19 cellular contexts compared by ENCODE assay signal in genomic region chr17:81160747-81161453, GRCh38. TPM values are rescaled to one million over a fixed set of nuclear protein-coding genes. Genes with fewer than 3 reads are reported as not detected.
DNase-seq lines count a peak whose midpoint lies in the region; ATAC-seq, FAIRE-seq and TF ChIP-seq lines count a peak whose summit lies in the region.
"Had no signal": no experiment of that assay in that cellular context is flagged by ENCODE, and none has a peak within 500 bp of the region (broad histone marks: within the 10 kb centered on the region; RNA-seq: fewer than 3 reads in every experiment).

No MANE protein-coding gene starts in this region.

- no peaks in the 10 kb centered on the region for H4K20me1 ChIP-seq in neural progenitor cell (ENCODE audit: low read depth)

- H3K4me1 Mint-ChIP-seq in effector memory CD8-positive, alpha-beta T cell (ENCODE audit: low read depth in 2 of 2), result no peaks in the 10 kb centered on the region
- peaks cover 7% of the 10 kb centered on the region for H3K4me1 Mint-ChIP-seq in neural progenitor cell
- H3K4me1 Mint-ChIP-seq: activated CD8-positive, alpha-beta memory T cell treated with anti-CD3 and anti-CD28 coated beads, Interleukin-2, amount 10 ng/mL, durations not matched to agents 7 days and 5 days had no signal

- peak overlapping the region; percentile 69 for H3K27ac ChIP-seq in left ventricle myocardium inferior (replicated peaks)
- H3K27ac ChIP-seq in neural progenitor cell, result no peak overlapping the region
- H3K27ac ChIP-seq: SJCRH30 had no signal

- H3K4me3 Mint-ChIP-seq in effector memory CD8-positive, alpha-beta T cell, result peak overlapping the region in 1 of 2 donors; percentile 50
- no peak overlapping the region for H3K4me3 Mint-ChIP-seq in neural progenitor cell
- H3K4me3 Mint-ChIP-seq: activated CD8-positive, alpha-beta memory T cell treated with anti-CD3 and anti-CD28 coated beads, Interleukin-2, amount 10 ng/mL, durations not matched to agents 7 days and 5 days had no signal

- H3K4me3 ChIP-seq in left ventricle myocardium inferior, result peak overlapping the region; percentile 64
- no peak overlapping the region for H3K4me3 ChIP-seq in neural progenitor cell
- H3K4me3 ChIP-seq: SJCRH30 had no signal

- ATAC-seq in Right ventricle myocardium superior (ENCODE audit: poor library complexity) (no peak), GM18907 (IDR thresholded peaks at IDR 0.05; ENCODE audit: unreplicated experiment) (no peak), HG02759 (IDR thresholded peaks at IDR 0.05; ENCODE audit: unreplicated experiment) (no peak)
- peak; percentile 31 for ATAC-seq in effector memory CD8-positive, alpha-beta T cell (replicated peaks)
- ATAC-seq: gastroesophageal sphincter had no signal

- H3F3A ChIP-seq in neural progenitor cell (ENCODE audit: low read depth), result peaks cover 12% of the 10 kb centered on the region

- no peaks in the 10 kb centered on the region for H3K9me3 Mint-ChIP-seq in effector memory CD8-positive, alpha-beta T cell
- no peaks in the 10 kb centered on the region for H3K9me3 Mint-ChIP-seq in neural progenitor cell
- H3K9me3 Mint-ChIP-seq: activated T-helper 2 cell treated with anti-CD3 and anti-CD28 coated beads, Interferon-gamma antibody, Interleukin-2, Interleukin-4, amounts not matched to agents 10 μg/mL and 5 μg/mL and 100 μg/mL, durations not matched to agents 14 hours and 24 hours and 36 hours; naive thymus-derived CD8-positive, alpha-beta T cell had no signal

- H3K36me3 Mint-ChIP-seq in effector memory CD8-positive, alpha-beta T cell (ENCODE audit: insufficient read depth), result no peaks in the 10 kb centered on the region
- H3K36me3 Mint-ChIP-seq in neural progenitor cell, result no peaks in the 10 kb centered on the region
- H3K36me3 Mint-ChIP-seq: activated CD8-positive, alpha-beta memory T cell treated with anti-CD3 and anti-CD28 coated beads, Interleukin-2, amount 10 ng/mL, durations not matched to agents 7 days and 5 days; naive thymus-derived CD8-positive, alpha-beta T cell had no signal

- no peaks in the 10 kb centered on the region for H3K79me2 ChIP-seq in neural progenitor cell (ENCODE audit: low read depth)

- no peak overlapping the region for H3K9ac ChIP-seq in neural progenitor cell

- peak; percentile 46 for FAIRE-seq in urothelium cell line (lab: Jason Lieb, UNC)
- FAIRE-seq: GM12892 had no signal

- intact Hi-C loops in left ventricle myocardium inferior (cut with micrococcal nuclease), result no loop called here
- intact Hi-C loops in Right ventricle myocardium superior (cut with DNase I), result no loop called here

- H2AFZ ChIP-seq in neural progenitor cell (replicated peaks), result no peak overlapping the region

- H3K4me1 ChIP-seq in left ventricle myocardium inferior (peaks cover 28% of the 10 kb centered on the region), neural progenitor cell (peaks cover 10% of the 10 kb centered on the region)

- H3K27me3 ChIP-seq in left ventricle myocardium inferior (ENCODE audit: low read depth) (peaks cover 17% of the 10 kb centered on the region), neural progenitor cell (no peaks in the 10 kb centered on the region)
- H3K27me3 ChIP-seq: SJCRH30 had no signal

- no peaks in the 10 kb centered on the region for H3K36me3 ChIP-seq in left ventricle myocardium inferior
- no peaks in the 10 kb centered on the region for H3K36me3 ChIP-seq in neural progenitor cell
- H3K36me3 ChIP-seq: gastroesophageal sphincter, SJCRH30 had no signal

- H3K27me3 Mint-ChIP-seq in effector memory CD8-positive, alpha-beta T cell, result peaks cover 34 to 50% of the 10 kb centered on the region in 2 donors
- no peaks in the 10 kb centered on the region for H3K27me3 Mint-ChIP-seq in neural progenitor cell (ENCODE audit: insufficient read depth, low read depth)

- no peak for TF ChIP-seq CTCF in left ventricle myocardium inferior (IDR thresholded peaks at IDR 0.05; ENCODE audit: borderline replicate concordance)
- no peak for TF ChIP-seq CTCF in neural progenitor cell (IDR thresholded peaks at IDR 0.05)

- peak overlapping the region in 1 of 2 donors; percentile 38 for H3K27ac Mint-ChIP-seq in effector memory CD8-positive, alpha-beta T cell
- peak overlapping the region; percentile 85 for H3K27ac Mint-ChIP-seq in neural progenitor cell
- H3K27ac Mint-ChIP-seq: activated CD8-positive, alpha-beta memory T cell treated with anti-CD3 and anti-CD28 coated beads, Interleukin-2, amount 10 ng/mL, durations not matched to agents 7 days and 5 days; activated T-helper 2 cell treated with anti-CD3 and anti-CD28 coated beads, Interferon-gamma antibody, Interleukin-2, Interleukin-4, amounts not matched to agents 10 μg/mL and 5 μg/mL and 100 μg/mL, durations not matched to agents 14 hours and 24 hours and 36 hours; naive thymus-derived CD8-positive, alpha-beta T cell had no signal

- no peaks in the 10 kb centered on the region for H3K9me3 ChIP-seq in left ventricle myocardium inferior (replicated peaks)
- H3K9me3 ChIP-seq in neural progenitor cell (ENCODE audit: low read depth), result no peaks in the 10 kb centered on the region
- H3K9me3 ChIP-seq: gastroesophageal sphincter, SJCRH30 had no signal

- no peak overlapping the region for H3K4me2 ChIP-seq in neural progenitor cell

- DNase-seq in left ventricle myocardium inferior (no peak), Right ventricle myocardium superior (no peak), neural progenitor cell (ENCODE audit: low spot score) (no peak), urothelium cell line (ENCODE audit: low spot score) (no peak)
- no peak for DNase-seq in effector memory CD8-positive, alpha-beta T cell
- DNase-seq in activated CD4-positive, alpha-beta T cell treated with anti-CD3 and anti-CD28 coated beads, Interleukin-2, amount 50 U/mL, for 48 hours, result no peak
- DNase-seq: activated CD8-positive, alpha-beta memory T cell treated with anti-CD3 and anti-CD28 coated beads, Interleukin-2, amount 10 ng/mL, durations not matched to agents 7 days and 5 days; naive thymus-derived CD8-positive, alpha-beta T cell; NCI-H2081; NCI-H526; SJCRH30 had no signal

RNA-seq across cellular contexts. Expression of gene PVALEF, which starts 4.4 kb away (rescaled TPM):
- not detected for total RNA-seq in left ventricle myocardium inferior
- total RNA-seq in Right ventricle myocardium superior, result not detected
- total RNA-seq in neural progenitor cell (ENCODE audit: low replicate concordance), result not detected in 2 replicates
- total RNA-seq: activated CD8-positive, alpha-beta memory T cell treated with anti-CD3 and anti-CD28 coated beads, Interleukin-2, amount 10 ng/mL, durations not matched to agents 7 days and 5 days; activated T-helper 2 cell treated with anti-CD3 and anti-CD28 coated beads, Interferon-gamma antibody, Interleukin-2, Interleukin-4, amounts not matched to agents 10 μg/mL and 5 μg/mL and 100 μg/mL, durations not matched to agents 14 hours and 24 hours and 36 hours; epithelial cell of proximal tubule; gastroesophageal sphincter; naive thymus-derived CD8-positive, alpha-beta T cell; OCI-LY7; T-helper 2 cell treated with Interferon-gamma antibody and Interleukin-4, amounts not matched to agents 100 ng/mL and 5 ng/mL, for 36 hours had no signal

RNA-seq across cellular contexts. Expression of gene AATK, which starts 5.1 kb away (rescaled TPM):
- total RNA-seq in left ventricle myocardium inferior (2.3 TPM), Right ventricle myocardium superior (5.3 TPM), neural progenitor cell (ENCODE audit: low replicate concordance) (0.32 and 4.4 TPM in 2 replicates)
